ENCODE assay signal across 13 cellular contexts in genomic region chr13:99694251-99694650, GRCh38.
"Had no signal": no experiment of that assay in that cellular context is flagged by ENCODE, and none has a peak within 500 bp of the region (broad histone marks: within the 10 kb centered on the region; RNA-seq: fewer than 3 reads in every experiment).

No MANE protein-coding gene starts in this region.

- ATAC-seq: activated T-cell treated with anti-CD3 and anti-CD28 coated beads, Interleukin-2, amount 50 U/mL, for 72 hours; left lobe of liver; stimulated activated naive CD8-positive, alpha-beta T cell treated with anti-CD3 and anti-CD28 coated beads, Interleukin-15, Interleukin-2, amounts not matched to agents 100 U/mL and 50 U/mL, for 24 hours had no signal

- DNase-seq: activated gamma-delta T cell; activated T-cell treated with anti-CD3 and anti-CD28 coated beads, Interleukin-2, amount 50 U/mL, for 72 hours; effector memory CD4-positive, alpha-beta T cell; foreskin fibroblast; hippocampal formation; midbrain; occipital lobe; posterior cingulate gyrus; stimulated activated CD4-positive, alpha-beta T cell treated with anti-CD3 and anti-CD28 coated beads, Interleukin-2, amount 100 ng/mL, for 24 hours; stimulated activated naive CD8-positive, alpha-beta T cell treated with anti-CD3 and anti-CD28 coated beads, Interleukin-15, Interleukin-2, amounts not matched to agents 100 U/mL and 50 U/mL, for 24 hours; T1000; tibial artery had no signal
